ENCODE assay signal across 35 cellular contexts in the genomic region with DNA sequence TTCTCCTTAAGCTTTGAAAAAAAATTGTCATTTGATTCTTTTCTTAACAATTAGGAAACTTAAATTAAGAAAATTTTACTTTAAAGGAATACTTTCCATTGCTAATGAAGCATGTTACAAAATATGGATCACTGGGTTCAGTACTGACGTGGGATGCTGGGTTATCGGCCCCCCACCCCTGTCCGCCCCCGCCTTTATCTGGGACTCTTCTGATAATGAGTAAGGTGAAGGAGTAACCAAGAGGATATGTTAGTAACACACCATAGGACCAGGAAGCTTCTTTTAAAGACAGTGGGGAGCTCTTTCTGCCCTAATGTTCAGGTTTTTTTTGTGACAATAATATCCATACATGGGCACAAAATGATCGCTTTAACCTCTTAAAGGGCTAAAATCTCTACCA.
"Had no signal": no experiment of that assay in that cellular context is flagged by ENCODE, and none has a peak within 500 bp of the region (broad histone marks: within the 10 kb centered on the region; RNA-seq: fewer than 3 reads in every experiment).

No MANE protein-coding gene starts in this region.

- H3K4me3 ChIP-seq: MG63 had no signal

- H3K27me3 ChIP-seq: MG63 had no signal

- DNase-seq: Karpas-422, Kasumi-1, MG63, MM.1S, MV-4-11, NCI-H1048, NCI-H1092, NCI-H1092 treated with DMSO at 0.1 percent for 48 hours, NCI-H1105, NCI-H1105 treated with DMSO at 0.1 percent for 48 hours, NCI-H1417, NCI-H1417 treated with DMSO at 0.1 percent for 48 hours, NCI-H1436, NCI-H1436 treated with DMSO at 0.1 percent for 48 hours, NCI-H146, NCI-H1694, NCI-H1694 treated with DMSO at 0.1 percent for 48 hours, NCI-H187, NCI-H187 treated with DMSO at 0.1 percent for 48 hours, NCI-H1930, NCI-H2029, NCI-H2029 treated with DMSO at 0.1 percent for 48 hours, NCI-H2081, NCI-H2081 treated with DMSO at 0.1 percent for 48 hours, NCI-H2107, NCI-H2171, NCI-H2171 treated with DMSO at 0.1 percent for 48 hours, NCI-H2227 treated with DMSO at 0.1 percent for 48 hours, NCI-H226, NCI-H345, NCI-H446, NCI-H446 treated with DMSO at 0.1 percent for 48 hours, NCI-H510A, NCI-H510A treated with DMSO at 0.1 percent for 48 hours, NCI-H524 had no signal

- H3K36me3 ChIP-seq: MG63 had no signal

- H3K9me3 ChIP-seq: MG63 had no signal
